ENCODE assay signal across 18 cellular contexts in the genomic region with DNA sequence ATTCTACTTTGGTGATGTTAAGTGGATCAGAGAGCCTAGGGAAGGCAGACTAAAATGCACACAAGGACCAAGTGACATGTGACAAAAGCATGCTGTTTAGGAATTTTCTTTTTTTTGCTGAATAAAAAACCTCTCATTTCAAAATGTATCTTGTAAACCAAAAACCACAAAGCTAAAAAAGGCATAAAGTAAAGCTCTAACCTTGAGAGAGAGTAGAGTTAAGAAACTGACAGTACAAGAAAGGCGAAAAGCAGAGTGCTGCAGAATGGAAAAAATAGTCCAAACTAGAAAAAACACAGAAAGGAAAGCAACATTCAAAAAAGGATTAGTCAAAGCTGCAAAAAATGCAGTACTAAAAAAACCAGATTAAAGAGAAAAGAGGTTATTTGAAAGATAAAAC.
A peak's percentile ranks its signal among the peaks of the same experiment; 100 is the strongest.
DNase-seq lines count a peak whose midpoint lies in the region; ATAC-seq and TF ChIP-seq lines count a peak whose summit lies in the region.
"Had no signal": no experiment of that assay in that cellular context is flagged by ENCODE, and none has a peak within 500 bp of the region (broad histone marks: within the 10 kb centered on the region; RNA-seq: fewer than 3 reads in every experiment).

No MANE protein-coding gene starts in this region.

- ATAC-seq in HG03432 (IDR thresholded peaks at IDR 0.05; ENCODE audit: unreplicated experiment), result peak; percentile 37
- ATAC-seq: activated CD4-positive, CD25-positive, alpha-beta regulatory T cell treated with anti-CD3 and anti-CD28 coated beads, Interleukin-2, amount 50 U/mL, for 24 hours; left colon had no signal

- H3K9me3 Mint-ChIP-seq in activated CD4-positive, alpha-beta memory T cell treated with anti-CD3 and anti-CD28 coated beads for 36 hours, result no peaks in the 10 kb centered on the region
- H3K9me3 Mint-ChIP-seq in activated CD4-positive, alpha-beta memory T cell treated with anti-CD3 and anti-CD28 coated beads, Interleukin-2, amount 10 ng/mL, durations not matched to agents 7 days and 5 days, result no peaks in the 10 kb centered on the region
- no peaks in the 10 kb centered on the region for H3K9me3 Mint-ChIP-seq in activated naive CD8-positive, alpha-beta T cell treated with anti-CD3 and anti-CD28 coated beads for 36 hours
- no peaks in the 10 kb centered on the region for H3K9me3 Mint-ChIP-seq in osteocyte (ENCODE audit: unreplicated experiment)
- H3K9me3 Mint-ChIP-seq: activated naive CD8-positive, alpha-beta T cell treated with anti-CD3 and anti-CD28 coated beads, Interleukin-2, amount 10 ng/mL, durations not matched to agents 7 days and 5 days; CD14-positive monocyte had no signal

- no peaks in the 10 kb centered on the region for H3K27me3 Mint-ChIP-seq in activated CD4-positive, alpha-beta memory T cell treated with anti-CD3 and anti-CD28 coated beads for 36 hours
- H3K27me3 Mint-ChIP-seq in activated CD4-positive, alpha-beta memory T cell treated with anti-CD3 and anti-CD28 coated beads, Interleukin-2, amount 10 ng/mL, durations not matched to agents 7 days and 5 days, result no peaks in the 10 kb centered on the region
- no peaks in the 10 kb centered on the region for H3K27me3 Mint-ChIP-seq in activated naive CD8-positive, alpha-beta T cell treated with anti-CD3 and anti-CD28 coated beads for 36 hours
- H3K27me3 Mint-ChIP-seq in osteocyte (ENCODE audit: unreplicated experiment), result no peaks in the 10 kb centered on the region
- H3K27me3 Mint-ChIP-seq: activated naive CD8-positive, alpha-beta T cell treated with anti-CD3 and anti-CD28 coated beads, Interleukin-2, amount 10 ng/mL, durations not matched to agents 7 days and 5 days had no signal

- no peak for TF ChIP-seq CTCF in osteocyte (IDR thresholded peaks at IDR 0.05)

- POLR2A ChIA-PET in activated CD4-positive, alpha-beta memory T cell treated with anti-CD3 and anti-CD28 coated beads for 36 hours (lab: Charles Lee), result no interaction called here
- POLR2A ChIA-PET in activated CD4-positive, alpha-beta memory T cell treated with anti-CD3 and anti-CD28 coated beads, Interleukin-2, amount 10 ng/mL, durations not matched to agents 7 days and 5 days (lab: Charles Lee), result interaction anchor here (0.6 kb wide), 1 partner anchor 16 kb away, joined by 3 read pairs; no protein-coding TSS in a partner anchor

- peaks cover 47% of the 10 kb centered on the region for H3K36me3 Mint-ChIP-seq in activated CD4-positive, alpha-beta memory T cell treated with anti-CD3 and anti-CD28 coated beads for 36 hours
- H3K36me3 Mint-ChIP-seq in activated CD4-positive, alpha-beta memory T cell treated with anti-CD3 and anti-CD28 coated beads, Interleukin-2, amount 10 ng/mL, durations not matched to agents 7 days and 5 days (ENCODE audit: low read depth), result peaks cover 59% of the 10 kb centered on the region
- H3K36me3 Mint-ChIP-seq in activated naive CD8-positive, alpha-beta T cell treated with anti-CD3 and anti-CD28 coated beads for 36 hours, result peaks cover 35% of the 10 kb centered on the region
- H3K36me3 Mint-ChIP-seq in osteocyte (ENCODE audit: unreplicated experiment), result peaks cover 40% of the 10 kb centered on the region

- CTCF ChIA-PET in activated CD4-positive, alpha-beta memory T cell treated with anti-CD3 and anti-CD28 coated beads for 36 hours (lab: Charles Lee), result no interaction called here
- CTCF ChIA-PET in activated CD4-positive, alpha-beta memory T cell treated with anti-CD3 and anti-CD28 coated beads, Interleukin-2, amount 10 ng/mL, durations not matched to agents 7 days and 5 days (lab: Charles Lee), result no interaction called here

- intact Hi-C loops in activated CD4-positive, alpha-beta memory T cell treated with anti-CD3 and anti-CD28 coated beads for 36 hours (cut with micrococcal nuclease), result no loop called here
- intact Hi-C loops in posterior cingulate gyrus (cut with DNase I), result no loop called here

- peak overlapping the region; percentile 57 for H3K27ac Mint-ChIP-seq in activated CD4-positive, alpha-beta memory T cell treated with anti-CD3 and anti-CD28 coated beads for 36 hours
- H3K27ac Mint-ChIP-seq in activated CD4-positive, alpha-beta memory T cell treated with anti-CD3 and anti-CD28 coated beads, Interleukin-2, amount 10 ng/mL, durations not matched to agents 7 days and 5 days, result no peak overlapping the region
- peak overlapping the region; percentile 59 for H3K27ac Mint-ChIP-seq in activated naive CD8-positive, alpha-beta T cell treated with anti-CD3 and anti-CD28 coated beads for 36 hours
- peak overlapping the region; percentile 20 for H3K27ac Mint-ChIP-seq in osteocyte (ENCODE audit: unreplicated experiment)
- H3K27ac Mint-ChIP-seq: activated naive CD8-positive, alpha-beta T cell treated with anti-CD3 and anti-CD28 coated beads, Interleukin-2, amount 10 ng/mL, durations not matched to agents 7 days and 5 days; CD14-positive monocyte had no signal

- peaks cover 40% of the 10 kb centered on the region for H3K4me1 Mint-ChIP-seq in activated CD4-positive, alpha-beta memory T cell treated with anti-CD3 and anti-CD28 coated beads for 36 hours (ENCODE audit: low read depth)
- H3K4me1 Mint-ChIP-seq in activated CD4-positive, alpha-beta memory T cell treated with anti-CD3 and anti-CD28 coated beads, Interleukin-2, amount 10 ng/mL, durations not matched to agents 7 days and 5 days, result peaks cover 45% of the 10 kb centered on the region
- H3K4me1 Mint-ChIP-seq in activated naive CD8-positive, alpha-beta T cell treated with anti-CD3 and anti-CD28 coated beads for 36 hours, result peaks cover 29% of the 10 kb centered on the region
- peaks cover 33% of the 10 kb centered on the region for H3K4me1 Mint-ChIP-seq in osteocyte (ENCODE audit: unreplicated experiment)
- H3K4me1 Mint-ChIP-seq: CD14-positive monocyte had no signal

- no peak for DNase-seq in activated CD4-positive, alpha-beta memory T cell treated with anti-CD3 and anti-CD28 coated beads for 36 hours
- DNase-seq in activated CD4-positive, alpha-beta memory T cell treated with anti-CD3 and anti-CD28 coated beads, Interleukin-2, amount 10 ng/mL, durations not matched to agents 7 days and 5 days, result no peak
- DNase-seq in activated naive CD8-positive, alpha-beta T cell treated with anti-CD3 and anti-CD28 coated beads for 36 hours, result no peak
- no peak for DNase-seq in osteocyte (ENCODE audit: extremely low spot score, unreplicated experiment)
- DNase-seq in kidney glomerular epithelial cell (lab: John Stamatoyannopoulos, UW), result no peak
- no peak for DNase-seq in posterior cingulate gyrus
- DNase-seq in NCI-H1092 treated with DMSO at 0.1 percent for 48 hours (lab: John Stamatoyannopoulos, UW), result no peak
- DNase-seq: activated naive CD8-positive, alpha-beta T cell treated with anti-CD3 and anti-CD28 coated beads, Interleukin-2, amount 10 ng/mL, durations not matched to agents 7 days and 5 days; DMS79; effector memory CD4-positive, alpha-beta T cell; GOT3; left colon; NCI-H345; NK-92 treated with Interleukin-12 subunit alpha and Interleukin-12 subunit beta, amount 100 ng/mL, for 24 hours; SHP77 treated with DMSO at 0.1 percent for 48 hours had no signal

- H3K4me3 Mint-ChIP-seq in activated CD4-positive, alpha-beta memory T cell treated with anti-CD3 and anti-CD28 coated beads for 36 hours, result no peak overlapping the region
- no peak overlapping the region for H3K4me3 Mint-ChIP-seq in activated CD4-positive, alpha-beta memory T cell treated with anti-CD3 and anti-CD28 coated beads, Interleukin-2, amount 10 ng/mL, durations not matched to agents 7 days and 5 days
- H3K4me3 Mint-ChIP-seq in activated naive CD8-positive, alpha-beta T cell treated with anti-CD3 and anti-CD28 coated beads for 36 hours, result no peak overlapping the region
- no peak overlapping the region for H3K4me3 Mint-ChIP-seq in osteocyte (ENCODE audit: unreplicated experiment)
- H3K4me3 Mint-ChIP-seq: activated naive CD8-positive, alpha-beta T cell treated with anti-CD3 and anti-CD28 coated beads, Interleukin-2, amount 10 ng/mL, durations not matched to agents 7 days and 5 days; CD14-positive monocyte had no signal
